In genomic region chr10:92010026-92010713, GRCh38 we compare ENCODE assay signal across 27 cellular contexts.
"Had no signal": no experiment of that assay in that cellular context is flagged by ENCODE, and none has a peak within 500 bp of the region (broad histone marks: within the 10 kb centered on the region; RNA-seq: fewer than 3 reads in every experiment).

No MANE protein-coding gene starts in this region.

- H3K27ac Mint-ChIP-seq: activated CD4-positive, alpha-beta memory T cell treated with anti-CD3 and anti-CD28 coated beads, Interleukin-2, amount 10 ng/mL, durations not matched to agents 7 days and 5 days; activated CD4-positive, alpha-beta T cell treated with anti-CD3 and anti-CD28 coated beads, Interleukin-2, amount 10 ng/mL, durations not matched to agents 7 days and 5 days; activated naive CD4-positive, alpha-beta T cell treated with anti-CD3 and anti-CD28 coated beads, Interleukin-2, amount 10 ng/mL, durations not matched to agents 7 days and 5 days; activated T-cell treated with anti-CD3 and anti-CD28 coated beads, Interleukin-2, amount 50 U/mL, for 24 hours; T-helper 1 cell treated with Interleukin-12 subunit alpha and Interleukin-12 subunit beta and Interleukin-4 antibody, amounts not matched to agents 30 μg/mL and 1 μg/mL, for 36 hours had no signal

- H3K9me3 ChIP-seq: heart right ventricle, left lung, lower lobe of right lung, psoas muscle, right atrium auricular region, spleen, tibial nerve had no signal

- FAIRE-seq: astrocyte, endothelial cell of umbilical vein had no signal

- H3K4me3 Mint-ChIP-seq: activated CD4-positive, alpha-beta memory T cell treated with anti-CD3 and anti-CD28 coated beads, Interleukin-2, amount 10 ng/mL, durations not matched to agents 7 days and 5 days; activated CD4-positive, alpha-beta T cell treated with anti-CD3 and anti-CD28 coated beads, Interleukin-2, amount 10 ng/mL, durations not matched to agents 7 days and 5 days; activated naive CD4-positive, alpha-beta T cell treated with anti-CD3 and anti-CD28 coated beads, Interleukin-2, amount 10 ng/mL, durations not matched to agents 7 days and 5 days; activated naive CD8-positive, alpha-beta T cell treated with anti-CD3 and anti-CD28 coated beads, Interleukin-2, amount 10 ng/mL, durations not matched to agents 7 days and 5 days; activated T-cell treated with anti-CD3 and anti-CD28 coated beads, Interleukin-2, amount 50 U/mL, for 24 hours; T-helper 1 cell treated with Interleukin-12 subunit alpha and Interleukin-12 subunit beta and Interleukin-4 antibody, amounts not matched to agents 30 μg/mL and 1 μg/mL, for 36 hours had no signal

- H3K27ac ChIP-seq: heart right ventricle, left lung, lower lobe of right lung, parathyroid adenoma, psoas muscle, right atrium auricular region, spleen, tibial nerve, WERI-Rb-1 had no signal

- H3K27me3 Mint-ChIP-seq: activated CD4-positive, alpha-beta memory T cell treated with anti-CD3 and anti-CD28 coated beads, Interleukin-2, amount 10 ng/mL, durations not matched to agents 7 days and 5 days; activated CD4-positive, alpha-beta T cell treated with anti-CD3 and anti-CD28 coated beads, Interleukin-2, amount 10 ng/mL, durations not matched to agents 7 days and 5 days; activated naive CD4-positive, alpha-beta T cell treated with anti-CD3 and anti-CD28 coated beads, Interleukin-2, amount 10 ng/mL, durations not matched to agents 7 days and 5 days; activated naive CD8-positive, alpha-beta T cell treated with anti-CD3 and anti-CD28 coated beads, Interleukin-2, amount 10 ng/mL, durations not matched to agents 7 days and 5 days; activated T-cell treated with anti-CD3 and anti-CD28 coated beads, Interleukin-2, amount 50 U/mL, for 24 hours; naive B cell had no signal

- H3K9me3 Mint-ChIP-seq: activated CD4-positive, alpha-beta memory T cell treated with anti-CD3 and anti-CD28 coated beads, Interleukin-2, amount 10 ng/mL, durations not matched to agents 7 days and 5 days; activated CD4-positive, alpha-beta T cell treated with anti-CD3 and anti-CD28 coated beads, Interleukin-2, amount 10 ng/mL, durations not matched to agents 7 days and 5 days; activated naive CD4-positive, alpha-beta T cell treated with anti-CD3 and anti-CD28 coated beads, Interleukin-2, amount 10 ng/mL, durations not matched to agents 7 days and 5 days; activated naive CD8-positive, alpha-beta T cell treated with anti-CD3 and anti-CD28 coated beads, Interleukin-2, amount 10 ng/mL, durations not matched to agents 7 days and 5 days; activated T-cell treated with anti-CD3 and anti-CD28 coated beads, Interleukin-2, amount 50 U/mL, for 24 hours; naive B cell; T-helper 1 cell treated with Interleukin-12 subunit alpha and Interleukin-12 subunit beta and Interleukin-4 antibody, amounts not matched to agents 30 μg/mL and 1 μg/mL, for 36 hours had no signal

- H3K4me3 ChIP-seq: heart right ventricle, left lung, lower lobe of right lung, psoas muscle, right atrium auricular region, spleen, tibial nerve had no signal

- H3K27me3 ChIP-seq: heart right ventricle, left lung, right atrium auricular region, spleen, tibial nerve had no signal

- ATAC-seq: activated CD4-positive, CD25-positive, alpha-beta regulatory T cell treated with anti-CD3 and anti-CD28 coated beads, Interleukin-2, amount 50 U/mL, for 24 hours; heart right ventricle; left lung; lower lobe of right lung; psoas muscle had no signal

- H3K4me1 ChIP-seq: heart right ventricle, left lung, lower lobe of right lung, parathyroid adenoma, psoas muscle, right atrium auricular region, tibial nerve had no signal

- DNase-seq: activated CD4-positive, alpha-beta memory T cell treated with anti-CD3 and anti-CD28 coated beads, Interleukin-2, amount 10 ng/mL, durations not matched to agents 7 days and 5 days; activated CD4-positive, alpha-beta T cell treated with anti-CD3 and anti-CD28 coated beads, Interleukin-2, amount 10 ng/mL, durations not matched to agents 7 days and 5 days; activated CD8-positive, alpha-beta memory T cell treated with anti-CD3 and anti-CD28 coated beads, Interleukin-2, amount 50 U/mL, for 48 hours; activated gamma-delta T cell; activated naive CD4-positive, alpha-beta T cell treated with anti-CD3 and anti-CD28 coated beads, Interleukin-2, amount 10 ng/mL, durations not matched to agents 7 days and 5 days; activated naive CD8-positive, alpha-beta T cell treated with anti-CD3 and anti-CD28 coated beads, Interleukin-2, amount 10 ng/mL, durations not matched to agents 7 days and 5 days; activated T-cell treated with anti-CD3 and anti-CD28 coated beads, Interleukin-2, amount 50 U/mL, for 24 hours; amniotic stem cell; caudate nucleus; foreskin melanocyte; heart right ventricle; kidney glomerular epithelial cell; left lung; lower lobe of right lung; naive B cell; psoas muscle; spleen; stimulated activated naive CD4-positive, alpha-beta T cell treated with Interleukin-2 at 50 U/mL for 16 hours; T1000; WERI-Rb-1 had no signal
